In the genomic region with DNA sequence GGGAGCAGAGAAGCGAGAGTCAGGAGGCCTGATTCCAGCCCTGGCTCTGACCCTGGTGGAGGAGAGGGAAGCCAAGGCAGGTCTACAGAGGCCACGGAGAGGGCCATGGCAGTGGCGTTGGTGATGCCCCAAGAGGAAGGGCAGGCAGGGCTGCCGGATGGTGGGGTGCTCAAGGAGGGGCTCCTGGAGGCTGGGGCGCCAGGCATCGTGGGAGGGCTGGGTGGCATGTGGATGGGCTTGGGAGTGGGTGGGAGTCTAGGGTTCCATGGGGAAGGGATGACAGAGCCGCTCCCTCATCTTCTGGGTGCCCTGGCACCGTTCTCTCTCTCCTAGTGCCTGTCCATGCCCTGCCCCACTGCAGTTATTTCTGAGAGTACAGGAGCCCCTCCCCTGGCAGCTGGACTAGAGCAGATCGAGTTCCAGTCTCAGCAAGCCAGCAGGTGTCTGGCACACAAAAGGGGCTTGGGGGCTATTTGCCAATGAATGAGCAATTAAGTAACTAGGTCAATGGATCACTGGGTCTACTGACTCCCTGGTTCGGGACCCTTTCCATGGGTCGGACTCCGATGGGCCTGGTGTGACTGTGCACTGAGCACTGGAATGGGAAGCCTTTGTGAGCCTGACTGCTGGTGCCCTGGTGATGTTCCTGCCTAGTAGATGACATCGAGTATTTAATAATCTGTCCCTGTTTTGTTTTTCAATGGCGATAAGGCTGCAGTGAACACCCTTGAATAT, we compare ENCODE assay signal across 26 cellular contexts.
"Had no signal": no experiment of that assay in that cellular context is flagged by ENCODE, and none has a peak within 500 bp of the region (broad histone marks: within the 10 kb centered on the region; RNA-seq: fewer than 3 reads in every experiment).

No MANE protein-coding gene starts in this region.

- H3K4me3 Mint-ChIP-seq: activated CD4-positive, alpha-beta memory T cell treated with anti-CD3 and anti-CD28 coated beads for 36 hours; activated CD4-positive, alpha-beta T cell treated with anti-CD3 and anti-CD28 coated beads, Interleukin-2, amount 10 ng/mL, durations not matched to agents 7 days and 5 days; activated naive CD4-positive, alpha-beta T cell treated with anti-CD3 and anti-CD28 coated beads for 36 hours; activated naive CD8-positive, alpha-beta T cell; activated T-cell treated with anti-CD3 and anti-CD28 coated beads, Interleukin-2, amount 50 U/mL, for 4 hours; activated T-helper 17 cell treated with anti-CD3 and anti-CD28 coated beads, Interleukin-2, amount 50 U/mL, for 72 hours; brain had no signal

- H3K27ac Mint-ChIP-seq: activated CD4-positive, alpha-beta memory T cell treated with anti-CD3 and anti-CD28 coated beads for 36 hours; activated CD4-positive, alpha-beta T cell treated with anti-CD3 and anti-CD28 coated beads, Interleukin-2, amount 10 ng/mL, durations not matched to agents 7 days and 5 days; activated naive CD4-positive, alpha-beta T cell treated with anti-CD3 and anti-CD28 coated beads for 36 hours; activated naive CD8-positive, alpha-beta T cell; activated T-helper 17 cell treated with anti-CD3 and anti-CD28 coated beads, Interleukin-2, amount 50 U/mL, for 72 hours; brain; IgD-negative memory B cell had no signal

- H3K27ac ChIP-seq: cardiac muscle cell, Peyer's patch, SJCRH30, VCaP had no signal

- H3K36me3 Mint-ChIP-seq: activated CD4-positive, alpha-beta memory T cell treated with anti-CD3 and anti-CD28 coated beads for 36 hours; activated naive CD8-positive, alpha-beta T cell; brain; IgD-negative memory B cell had no signal

- H3K27me3 Mint-ChIP-seq: activated CD4-positive, alpha-beta T cell treated with anti-CD3 and anti-CD28 coated beads, Interleukin-2, amount 10 ng/mL, durations not matched to agents 7 days and 5 days had no signal

- H3K27me3 ChIP-seq: cardiac muscle cell, Peyer's patch, SJCRH30 had no signal

- H3K36me3 ChIP-seq: cardiac muscle cell, Peyer's patch, SJCRH30 had no signal

- H3K4me1 Mint-ChIP-seq: activated CD4-positive, alpha-beta T cell treated with anti-CD3 and anti-CD28 coated beads, Interleukin-2, amount 10 ng/mL, durations not matched to agents 7 days and 5 days; activated T-helper 17 cell treated with anti-CD3 and anti-CD28 coated beads, Interleukin-2, amount 50 U/mL, for 72 hours; brain had no signal

- H3K4me3 ChIP-seq: cardiac muscle cell, Peyer's patch, SJCRH30 had no signal

- ATAC-seq: activated T-cell treated with anti-CD3 and anti-CD28 coated beads, Interleukin-2, amount 50 U/mL, for 4 hours; activated T-helper 17 cell treated with anti-CD3 and anti-CD28 coated beads, Interleukin-2, amount 50 U/mL, for 72 hours had no signal

- H3K9me3 ChIP-seq: Peyer's patch, SJCRH30, SK-N-SH had no signal

- H3K4me1 ChIP-seq: Peyer's patch, SJCRH30 had no signal

- DNase-seq: activated CD4-positive, alpha-beta memory T cell treated with anti-CD3 and anti-CD28 coated beads for 36 hours; activated CD4-positive, alpha-beta T cell treated with anti-CD3 and anti-CD28 coated beads, Interleukin-2, amount 10 ng/mL, durations not matched to agents 7 days and 5 days; activated CD4-positive, CD25-positive, alpha-beta regulatory T cell; activated CD8-positive, alpha-beta memory T cell treated with anti-CD3 and anti-CD28 coated beads for 24 hours; activated gamma-delta T cell; activated naive CD4-positive, alpha-beta T cell treated with anti-CD3 and anti-CD28 coated beads for 36 hours; activated T-cell treated with anti-CD3 and anti-CD28 coated beads, Interleukin-2, amount 50 U/mL, for 4 hours; amygdala; KG1; NCI-H1092; NCI-H1436; NCI-H187 treated with DMSO at 0.1 percent for 48 hours; NCI-H2081 treated with DMSO at 0.1 percent for 48 hours; NCI-H446 treated with DMSO at 0.1 percent for 48 hours; NCI-H69; Peyer's patch; Right ventricle myocardium superior; SJCRH30; SK-N-SH; T-helper 1 cell had no signal
